1 cellular context compared by ENCODE assay signal in the genomic region with DNA sequence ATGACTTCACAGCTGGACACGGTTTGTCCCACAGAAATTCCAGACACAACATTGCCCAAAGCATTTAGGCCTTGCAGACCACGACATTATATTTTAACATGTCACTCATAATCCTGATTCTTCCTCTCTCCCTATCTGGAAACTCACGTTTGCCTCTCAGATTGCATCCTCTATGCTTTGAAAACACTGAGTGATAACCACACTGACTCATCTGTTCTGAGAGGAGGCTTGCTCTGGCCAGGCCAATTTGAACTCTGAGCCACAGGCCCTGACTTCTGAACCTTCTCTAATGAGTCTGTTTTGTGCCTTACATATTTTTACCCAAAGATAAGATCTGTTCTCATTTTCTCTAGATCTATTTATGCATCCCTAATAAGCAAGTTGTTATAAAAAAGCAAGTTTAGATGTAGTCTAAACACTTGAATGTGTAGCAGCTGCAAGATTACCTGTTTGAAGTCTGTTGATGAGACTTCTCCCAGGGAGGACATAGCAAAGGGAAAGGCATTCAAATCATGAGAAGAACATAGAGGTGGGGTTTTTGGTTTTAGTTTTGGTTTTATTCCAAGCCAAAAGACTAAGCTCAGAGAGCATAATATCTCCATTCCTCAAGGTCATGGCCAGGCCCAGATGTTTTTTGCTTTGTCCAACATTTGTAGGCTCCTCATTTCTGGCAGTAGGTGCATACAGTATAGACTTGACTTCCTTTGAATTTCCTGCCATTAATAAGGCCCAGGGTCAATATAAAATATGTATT.
TF ChIP-seq lines count a peak whose summit lies in the region.

No MANE protein-coding gene starts in this region.

TF ChIP-seq in SK-N-SH, 30 proteins besides CTCF, POLR2A, EP300 and RAD21 (continued from another document):
- peak; percentile 64 for TF ChIP-seq JUND (IDR thresholded peaks at IDR 0.05)
- TF ChIP-seq TCF12 (IDR thresholded peaks at IDR 0.05), result peak; percentile 84
- TF ChIP-seq, protein P1, sequence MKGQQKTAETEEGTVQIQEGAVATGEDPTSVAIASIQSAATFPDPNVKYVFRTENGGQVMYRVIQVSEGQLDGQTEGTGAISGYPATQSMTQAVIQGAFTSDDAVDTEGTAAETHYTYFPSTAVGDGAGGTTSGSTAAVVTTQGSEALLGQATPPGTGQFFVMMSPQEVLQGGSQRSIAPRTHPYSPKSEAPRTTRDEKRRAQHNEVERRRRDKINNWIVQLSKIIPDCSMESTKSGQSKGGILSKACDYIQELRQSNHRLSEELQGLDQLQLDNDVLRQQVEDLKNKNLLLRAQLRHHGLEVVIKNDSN (IDR thresholded peaks at IDR 0.05; ENCODE audit: borderline replicate concordance, low read depth), result no peak
- TF ChIP-seq YY1 (IDR thresholded peaks at IDR 0.05; ENCODE audit: low read depth), result no peak
- no peak for TF ChIP-seq SMC3 (IDR thresholded peaks at IDR 0.05; ENCODE audit: low read depth, low read length)
- TF ChIP-seq NFIC (IDR thresholded peaks at IDR 0.05; ENCODE audit: borderline replicate concordance), result 0 out of 2 replicates have a peak, but pooled peaks have one; percentile 34
- TF ChIP-seq EZH2phosphoT487 (IDR thresholded peaks at IDR 0.05; ENCODE audit: borderline replicate concordance, low read depth), result no peak
- no peak for TF ChIP-seq RFX5 (IDR thresholded peaks at IDR 0.05; ENCODE audit: low read length)
- peak; percentile 57; the same call in 1 of the 2 replicates for TF ChIP-seq TEAD4 (IDR thresholded peaks at IDR 0.05; ENCODE audit: borderline replicate concordance, insufficient read depth)
- TF ChIP-seq RXRA (IDR thresholded peaks at IDR 0.05; ENCODE audit: borderline replicate concordance, low read depth), result peak; percentile 64; the same call in 1 of the 2 replicates
- TF ChIP-seq, protein P2, sequence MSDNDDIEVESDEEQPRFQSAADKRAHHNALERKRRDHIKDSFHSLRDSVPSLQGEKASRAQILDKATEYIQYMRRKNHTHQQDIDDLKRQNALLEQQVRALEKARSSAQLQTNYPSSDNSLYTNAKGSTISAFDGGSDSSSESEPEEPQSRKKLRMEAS (IDR thresholded peaks at IDR 0.05; ENCODE audit: low read depth), result 0 out of 2 replicates have a peak, but pooled peaks have one; percentile 23
- peak; percentile 73 for TF ChIP-seq PBX3 (IDR thresholded peaks at IDR 0.05)
- no peak for TF ChIP-seq GABPA (IDR thresholded peaks at IDR 0.05; ENCODE audit: low read depth)
